1 cellular context compared by ENCODE assay signal in genomic region chr7:130941322-130942210, GRCh38.
TF ChIP-seq lines count a peak whose summit lies in the region.

No MANE protein-coding gene starts in this region.

TF ChIP-seq in K562, 482 proteins besides CTCF, POLR2A, EP300 and RAD21 (continued from another document and continues in another):
- TF ChIP-seq ZNF449 (CRISPR knock-in tag; IDR thresholded peaks at IDR 0.05), result no peak
- no peak for TF ChIP-seq CBX8 (IDR thresholded peaks at IDR 0.05; ENCODE audit: borderline replicate concordance, extremely low read depth, low read depth, low read length, poor library complexity, severe bottlenecking)
- TF ChIP-seq ZNF280A (IDR thresholded peaks at IDR 0.05; ENCODE audit: low read depth, partially characterized antibody), result no peak
- TF ChIP-seq YY1 (IDR thresholded peaks at IDR 0.05; ENCODE audit: borderline replicate concordance in 1 of 3, control insufficient read depth in 1 of 3, extremely low read depth in 1 of 3, insufficient read depth in 3 of 3, insufficient read length in 1 of 3, insufficient replicate concordance in 2 of 3, low read depth in 1 of 3, low read length in 2 of 3), result peak in 2 of 3 experiments; percentile 58 to 77
- TF ChIP-seq IRF2 (CRISPR knock-in tag; IDR thresholded peaks at IDR 0.05), result no peak
- TF ChIP-seq ZEB2 (IDR thresholded peaks at IDR 0.05), result no peak; the same call in 1 of the 2 replicates
- no peak for TF ChIP-seq ELF4 (CRISPR knock-in tag; IDR thresholded peaks at IDR 0.05)
- 0 out of 2 replicates have a peak, but pooled peaks have one; percentile 21 for TF ChIP-seq SP1 (CRISPR knock-in tag; IDR thresholded peaks at IDR 0.05)
- no peak for TF ChIP-seq ZNF785 (CRISPR knock-in tag; IDR thresholded peaks at IDR 0.05)
- TF ChIP-seq, protein P1, sequence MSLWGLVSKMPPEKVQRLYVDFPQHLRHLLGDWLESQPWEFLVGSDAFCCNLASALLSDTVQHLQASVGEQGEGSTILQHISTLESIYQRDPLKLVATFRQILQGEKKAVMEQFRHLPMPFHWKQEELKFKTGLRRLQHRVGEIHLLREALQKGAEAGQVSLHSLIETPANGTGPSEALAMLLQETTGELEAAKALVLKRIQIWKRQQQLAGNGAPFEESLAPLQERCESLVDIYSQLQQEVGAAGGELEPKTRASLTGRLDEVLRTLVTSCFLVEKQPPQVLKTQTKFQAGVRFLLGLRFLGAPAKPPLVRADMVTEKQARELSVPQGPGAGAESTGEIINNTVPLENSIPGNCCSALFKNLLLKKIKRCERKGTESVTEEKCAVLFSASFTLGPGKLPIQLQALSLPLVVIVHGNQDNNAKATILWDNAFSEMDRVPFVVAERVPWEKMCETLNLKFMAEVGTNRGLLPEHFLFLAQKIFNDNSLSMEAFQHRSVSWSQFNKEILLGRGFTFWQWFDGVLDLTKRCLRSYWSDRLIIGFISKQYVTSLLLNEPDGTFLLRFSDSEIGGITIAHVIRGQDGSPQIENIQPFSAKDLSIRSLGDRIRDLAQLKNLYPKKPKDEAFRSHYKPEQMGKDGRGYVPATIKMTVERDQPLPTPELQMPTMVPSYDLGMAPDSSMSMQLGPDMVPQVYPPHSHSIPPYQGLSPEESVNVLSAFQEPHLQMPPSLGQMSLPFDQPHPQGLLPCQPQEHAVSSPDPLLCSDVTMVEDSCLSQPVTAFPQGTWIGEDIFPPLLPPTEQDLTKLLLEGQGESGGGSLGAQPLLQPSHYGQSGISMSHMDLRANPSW (CRISPR knock-in tag; IDR thresholded peaks at IDR 0.05), result peak; percentile 60; the same call in 1 of the 2 replicates
- TF ChIP-seq, protein P2, sequence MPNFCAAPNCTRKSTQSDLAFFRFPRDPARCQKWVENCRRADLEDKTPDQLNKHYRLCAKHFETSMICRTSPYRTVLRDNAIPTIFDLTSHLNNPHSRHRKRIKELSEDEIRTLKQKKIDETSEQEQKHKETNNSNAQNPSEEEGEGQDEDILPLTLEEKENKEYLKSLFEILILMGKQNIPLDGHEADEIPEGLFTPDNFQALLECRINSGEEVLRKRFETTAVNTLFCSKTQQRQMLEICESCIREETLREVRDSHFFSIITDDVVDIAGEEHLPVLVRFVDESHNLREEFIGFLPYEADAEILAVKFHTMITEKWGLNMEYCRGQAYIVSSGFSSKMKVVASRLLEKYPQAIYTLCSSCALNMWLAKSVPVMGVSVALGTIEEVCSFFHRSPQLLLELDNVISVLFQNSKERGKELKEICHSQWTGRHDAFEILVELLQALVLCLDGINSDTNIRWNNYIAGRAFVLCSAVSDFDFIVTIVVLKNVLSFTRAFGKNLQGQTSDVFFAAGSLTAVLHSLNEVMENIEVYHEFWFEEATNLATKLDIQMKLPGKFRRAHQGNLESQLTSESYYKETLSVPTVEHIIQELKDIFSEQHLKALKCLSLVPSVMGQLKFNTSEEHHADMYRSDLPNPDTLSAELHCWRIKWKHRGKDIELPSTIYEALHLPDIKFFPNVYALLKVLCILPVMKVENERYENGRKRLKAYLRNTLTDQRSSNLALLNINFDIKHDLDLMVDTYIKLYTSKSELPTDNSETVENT (CRISPR knock-in tag; IDR thresholded peaks at IDR 0.05), result no peak; the same call in 1 of the 2 replicates
- TF ChIP-seq, protein P3, sequence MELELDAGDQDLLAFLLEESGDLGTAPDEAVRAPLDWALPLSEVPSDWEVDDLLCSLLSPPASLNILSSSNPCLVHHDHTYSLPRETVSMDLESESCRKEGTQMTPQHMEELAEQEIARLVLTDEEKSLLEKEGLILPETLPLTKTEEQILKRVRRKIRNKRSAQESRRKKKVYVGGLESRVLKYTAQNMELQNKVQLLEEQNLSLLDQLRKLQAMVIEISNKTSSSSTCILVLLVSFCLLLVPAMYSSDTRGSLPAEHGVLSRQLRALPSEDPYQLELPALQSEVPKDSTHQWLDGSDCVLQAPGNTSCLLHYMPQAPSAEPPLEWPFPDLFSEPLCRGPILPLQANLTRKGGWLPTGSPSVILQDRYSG (tag; conservative IDR thresholded peaks at IDR 0.05; ENCODE audit: low read depth), result peak; percentile 97
- TF ChIP-seq THRA (IDR thresholded peaks at IDR 0.05), result peak; percentile 72
- no peak for TF ChIP-seq CREBBP (IDR thresholded peaks at IDR 0.05; ENCODE audit: low read depth, low read length)
- no peak for TF ChIP-seq NFIX (CRISPR knock-in tag; IDR thresholded peaks at IDR 0.05; ENCODE audit: low read depth)
- TF ChIP-seq ZNF318 (IDR thresholded peaks at IDR 0.05; ENCODE audit: borderline replicate concordance in 1 of 2, low read depth in 1 of 2), result no peak; a peak in 1 of 4 replicates
- no peak; the same call in 1 of the 2 replicates for TF ChIP-seq NR1H2 (CRISPR knock-in tag; IDR thresholded peaks at IDR 0.05)
- peak; percentile 94 for TF ChIP-seq EP400 (IDR thresholded peaks at IDR 0.05)
- TF ChIP-seq CHAMP1 (IDR thresholded peaks at IDR 0.05), result no peak
- no peak for TF ChIP-seq SIN3B (IDR thresholded peaks at IDR 0.05; ENCODE audit: low read depth)
- TF ChIP-seq PRPF4 (IDR thresholded peaks at IDR 0.05; ENCODE audit: insufficient read depth, low read depth, low read length, poor library complexity, severe bottlenecking), result no peak
- no peak for TF ChIP-seq SPI1 (IDR thresholded peaks at IDR 0.05; ENCODE audit: borderline replicate concordance, low read depth, low read length)
- no peak for TF ChIP-seq TCF7L2 (IDR thresholded peaks at IDR 0.05; ENCODE audit: low read depth, low read length)
- TF ChIP-seq EHMT2 (IDR thresholded peaks at IDR 0.05), result no peak
- no peak for TF ChIP-seq PTBP1 (IDR thresholded peaks at IDR 0.05; ENCODE audit: low read depth, low read length)
- 0 out of 2 replicates have a peak, but pooled peaks have one; percentile 65 for TF ChIP-seq ZNF830 (CRISPR knock-in tag; IDR thresholded peaks at IDR 0.05)
- no peak for TF ChIP-seq THRAP3 (IDR thresholded peaks at IDR 0.05; ENCODE audit: borderline replicate concordance)
- TF ChIP-seq STAT5B (CRISPR knock-in tag; IDR thresholded peaks at IDR 0.05), result no peak
- TF ChIP-seq, protein P4, sequence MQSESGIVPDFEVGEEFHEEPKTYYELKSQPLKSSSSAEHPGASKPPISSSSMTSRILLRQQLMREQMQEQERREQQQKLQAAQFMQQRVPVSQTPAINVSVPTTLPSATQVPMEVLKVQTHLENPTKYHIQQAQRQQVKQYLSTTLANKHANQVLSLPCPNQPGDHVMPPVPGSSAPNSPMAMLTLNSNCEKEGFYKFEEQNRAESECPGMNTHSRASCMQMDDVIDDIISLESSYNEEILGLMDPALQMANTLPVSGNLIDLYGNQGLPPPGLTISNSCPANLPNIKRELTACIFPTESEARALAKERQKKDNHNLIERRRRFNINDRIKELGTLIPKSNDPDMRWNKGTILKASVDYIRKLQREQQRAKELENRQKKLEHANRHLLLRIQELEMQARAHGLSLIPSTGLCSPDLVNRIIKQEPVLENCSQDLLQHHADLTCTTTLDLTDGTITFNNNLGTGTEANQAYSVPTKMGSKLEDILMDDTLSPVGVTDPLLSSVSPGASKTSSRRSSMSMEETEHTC (IDR thresholded peaks at IDR 0.05), result no peak
